In the genomic region with DNA sequence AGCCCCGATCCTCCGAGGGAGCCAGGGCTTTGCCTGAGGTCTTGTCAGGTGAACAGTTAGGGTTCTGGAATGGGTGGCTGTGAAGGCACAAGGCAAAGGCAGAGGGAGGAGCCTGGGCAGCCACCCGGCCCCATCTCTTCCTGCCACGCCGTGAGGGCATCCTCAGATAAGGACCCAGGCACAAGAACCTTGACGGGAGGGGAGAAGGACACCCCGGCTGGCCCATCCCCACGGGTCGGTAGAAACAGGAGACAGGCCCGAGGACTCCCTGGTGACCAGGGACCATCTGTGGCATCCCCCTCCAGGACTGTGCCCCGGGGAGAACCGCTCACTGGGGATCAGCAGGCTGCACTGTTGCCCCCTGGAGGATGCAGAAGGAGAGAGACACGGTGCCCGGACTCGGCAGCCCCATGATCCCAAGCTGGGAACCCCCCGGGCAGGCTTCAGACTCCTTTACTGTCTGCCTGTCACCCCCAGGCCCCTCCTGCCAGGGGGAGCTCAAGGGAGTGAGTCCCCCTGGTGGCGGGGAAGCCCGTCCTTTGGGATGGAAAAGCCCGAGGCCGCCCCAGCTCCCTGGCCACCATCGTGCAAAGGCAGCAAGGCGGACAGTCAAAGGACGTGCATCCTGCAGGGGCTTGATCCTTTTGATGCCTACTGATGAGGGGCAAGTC, we compare ENCODE assay signal across 1 cellular context.
A peak's percentile ranks its signal among the peaks of the same experiment; 100 is the strongest.
TF ChIP-seq lines count a peak whose summit lies in the region.

No MANE protein-coding gene starts in this region.

TF ChIP-seq in HEK293, 187 proteins besides CTCF, POLR2A, EP300 and RAD21 (continued from another document):
- TF ChIP-seq, protein P1, sequence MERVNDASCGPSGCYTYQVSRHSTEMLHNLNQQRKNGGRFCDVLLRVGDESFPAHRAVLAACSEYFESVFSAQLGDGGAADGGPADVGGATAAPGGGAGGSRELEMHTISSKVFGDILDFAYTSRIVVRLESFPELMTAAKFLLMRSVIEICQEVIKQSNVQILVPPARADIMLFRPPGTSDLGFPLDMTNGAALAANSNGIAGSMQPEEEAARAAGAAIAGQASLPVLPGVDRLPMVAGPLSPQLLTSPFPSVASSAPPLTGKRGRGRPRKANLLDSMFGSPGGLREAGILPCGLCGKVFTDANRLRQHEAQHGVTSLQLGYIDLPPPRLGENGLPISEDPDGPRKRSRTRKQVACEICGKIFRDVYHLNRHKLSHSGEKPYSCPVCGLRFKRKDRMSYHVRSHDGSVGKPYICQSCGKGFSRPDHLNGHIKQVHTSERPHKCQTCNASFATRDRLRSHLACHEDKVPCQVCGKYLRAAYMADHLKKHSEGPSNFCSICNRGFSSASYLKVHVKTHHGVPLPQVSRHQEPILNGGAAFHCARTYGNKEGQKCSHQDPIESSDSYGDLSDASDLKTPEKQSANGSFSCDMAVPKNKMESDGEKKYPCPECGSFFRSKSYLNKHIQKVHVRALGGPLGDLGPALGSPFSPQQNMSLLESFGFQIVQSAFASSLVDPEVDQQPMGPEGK (tag by site-specific recombination; IDR thresholded peaks at IDR 0.05): peak; percentile 77
- 0 out of 2 replicates have a peak, but pooled peaks have one; percentile 25 for TF ChIP-seq RBAK (tag by site-specific recombination; IDR thresholded peaks at IDR 0.05)
- no peak for TF ChIP-seq SP3 (tag by site-specific recombination; IDR thresholded peaks at IDR 0.05)
- TF ChIP-seq ZNF394 (tag by site-specific recombination; IDR thresholded peaks at IDR 0.05; ENCODE audit: borderline replicate concordance): peak; percentile 67; the same call in 1 of the 2 replicates
- peak; percentile 50; the same call in 1 of the 2 replicates for TF ChIP-seq SCRT1 (tag by site-specific recombination; IDR thresholded peaks at IDR 0.05; ENCODE audit: borderline replicate concordance)
